In genomic region chr5:22627029-22627428, GRCh38 we compare ENCODE assay signal across 26 cellular contexts.
"Had no signal": no experiment of that assay in that cellular context is flagged by ENCODE, and none has a peak within 500 bp of the region (broad histone marks: within the 10 kb centered on the region; RNA-seq: fewer than 3 reads in every experiment).

No MANE protein-coding gene starts in this region.

- ATAC-seq: effector memory CD8-positive, alpha-beta T cell; esophagus mucosa; gastrocnemius medialis; heart right ventricle; left cardiac atrium; left lung; left ventricle myocardium superior; lower lobe of right lung; mucosa of descending colon had no signal

- H3K36me3 ChIP-seq: colonic mucosa, esophagus squamous epithelium, gastrocnemius medialis, heart right ventricle, left lung, lower lobe of right lung had no signal

- DNase-seq: colonic mucosa; cortex of kidney; effector CD8-positive, alpha-beta T cell; effector memory CD8-positive, alpha-beta T cell; endodermal cell; erythroblast; esophagus squamous epithelium; foreskin fibroblast; foreskin melanocyte; gastrocnemius medialis; glutamatergic neuron; head of caudate nucleus; heart right ventricle; hippocampal formation; left cardiac atrium; left lung; left ventricle myocardium superior; lower lobe of right lung; mesenchymal stem cell; mucosa of descending colon; naive B cell had no signal

- FAIRE-seq: endometrium, islet of Langerhans, keratinocyte had no signal

- H3K4me1 ChIP-seq: colonic mucosa, esophagus squamous epithelium, gastrocnemius medialis, heart right ventricle, left lung, lower lobe of right lung had no signal

- H3K27ac ChIP-seq: colonic mucosa, epithelial cell of prostate, esophagus squamous epithelium, gastrocnemius medialis, heart right ventricle, left lung, lower lobe of right lung had no signal

- H3K4me3 ChIP-seq: colonic mucosa, esophagus squamous epithelium, gastrocnemius medialis, heart right ventricle, left lung, lower lobe of right lung, mucosa of descending colon had no signal

- H3K9me3 ChIP-seq: colonic mucosa, gastrocnemius medialis had no signal

- H3K27me3 ChIP-seq: colonic mucosa, esophagus squamous epithelium, gastrocnemius medialis, heart right ventricle, left lung had no signal
